In the genomic region with DNA sequence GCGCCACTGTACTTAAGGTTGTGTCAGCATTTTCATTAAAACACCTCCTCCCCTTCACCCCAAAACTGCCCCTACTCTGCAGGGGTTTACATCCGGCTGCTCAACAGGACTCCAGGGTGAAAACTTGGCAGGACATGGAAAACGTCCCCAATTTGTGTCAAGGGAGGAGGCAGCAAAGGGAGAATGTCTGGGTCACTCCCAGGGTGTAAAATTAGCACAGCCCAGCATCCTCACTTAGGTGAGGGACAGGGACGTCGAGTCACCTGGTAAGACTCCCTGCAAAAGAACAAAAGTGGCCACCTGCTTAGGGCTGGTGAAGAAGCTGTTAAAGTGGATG, we compare ENCODE assay signal across 10 cellular contexts.
A peak's percentile ranks its signal among the peaks of the same experiment; 100 is the strongest.
DNase-seq lines count a peak whose midpoint lies in the region; ATAC-seq and TF ChIP-seq lines count a peak whose summit lies in the region.
"Had no signal": no experiment of that assay in that cellular context is flagged by ENCODE, and none has a peak within 500 bp of the region (broad histone marks: within the 10 kb centered on the region; RNA-seq: fewer than 3 reads in every experiment).

No MANE protein-coding gene starts in this region.

- no peak overlapping the region for H3K23ac ChIP-seq in mesenchymal stem cell (ENCODE audit: low read length in 2 of 2)

- no peak overlapping the region for H4K8ac ChIP-seq in mesenchymal stem cell (ENCODE audit: low read length)

- peak overlapping the region; percentile 51 for H3K27ac ChIP-seq in cardiac muscle cell
- H3K27ac ChIP-seq in mesenchymal stem cell (ENCODE audit: low read length, poor library complexity, severe bottlenecking): peak overlapping the region; percentile 81
- H3K27ac ChIP-seq: pancreas, SJCRH30 had no signal

- H3K4me2 ChIP-seq in mesenchymal stem cell (ENCODE audit: low read length, poor library complexity, severe bottlenecking): no peak overlapping the region

- TF ChIP-seq CTCF in cardiac muscle cell (IDR thresholded peaks at IDR 0.05; ENCODE audit: low read depth, low read length) (no peak), type B pancreatic cell (conservative IDR thresholded peaks at IDR 0.05) (no peak), GM13977 (IDR thresholded peaks at IDR 0.05; ENCODE audit: extremely low read depth, insufficient read depth, missing control alignments) (no peak)

- no peak overlapping the region for H3K9ac ChIP-seq in mesenchymal stem cell (ENCODE audit: low read length)

- in situ Hi-C loops in GM13977 (cut with MboI; ENCODE audit: low pct_unique_long_range_greater_than_20kb, low sequenced_read_pairs, unreplicated experiment): no loop called here

- DNase-seq in cardiac muscle cell (ENCODE audit: low read depth in 1 of 2, low spot score in 1 of 2) (no peak), Right ventricle myocardium inferior (ENCODE audit: missing footprints) (no peak), mesenchymal stem cell (no peak), type B pancreatic cell (ENCODE audit: extremely low spot score, unreplicated experiment) (no peak), GM13977 (ENCODE audit: low spot score) (no peak)
- no peak for DNase-seq in activated naive CD8-positive, alpha-beta T cell treated with anti-CD3 and anti-CD28 coated beads, Interleukin-2, amount 10 ng/mL, durations not matched to agents 7 days and 5 days
- DNase-seq in activated effector memory CD4-positive, alpha-beta T cell treated with Interleukin-2 at 50 U/mL for 16 hours: no peak
- DNase-seq: pancreas, SJCRH30 had no signal

- peak overlapping the region in 1 of 2 experiments; percentile 76 for H3K18ac ChIP-seq in mesenchymal stem cell (ENCODE audit: low read depth in 1 of 2, low read length in 2 of 2)

- H4K91ac ChIP-seq in mesenchymal stem cell (ENCODE audit: low read length): no peak overlapping the region

- peak overlapping the region; percentile 94 for H3K27ac Mint-ChIP-seq in activated naive CD8-positive, alpha-beta T cell treated with anti-CD3 and anti-CD28 coated beads, Interleukin-2, amount 10 ng/mL, durations not matched to agents 7 days and 5 days
- H3K27ac Mint-ChIP-seq in type B pancreatic cell: peak overlapping the region; percentile 38

- peak overlapping the region; percentile 68 for H3K4me3 Mint-ChIP-seq in activated naive CD8-positive, alpha-beta T cell treated with anti-CD3 and anti-CD28 coated beads, Interleukin-2, amount 10 ng/mL, durations not matched to agents 7 days and 5 days
- peak overlapping the region; percentile 63 for H3K4me3 Mint-ChIP-seq in type B pancreatic cell

- H3K27me3 ChIP-seq in cardiac muscle cell (no peaks in the 10 kb centered on the region), mesenchymal stem cell (ENCODE audit: control insufficient read depth in 1 of 2, insufficient read depth in 1 of 2, low read length in 2 of 2) (no peaks in the 10 kb centered on the region)
- H3K27me3 ChIP-seq: pancreas, SJCRH30 had no signal

- H3K4me1 ChIP-seq in cardiac muscle cell (ENCODE audit: low read depth) (peaks cover 29% of the 10 kb centered on the region), mesenchymal stem cell (ENCODE audit: control insufficient read depth, insufficient read depth, low read depth, low read length) (peaks cover 17% of the 10 kb centered on the region)
- H3K4me1 ChIP-seq: SJCRH30 had no signal

- H2BK12ac ChIP-seq in mesenchymal stem cell (ENCODE audit: low read length in 2 of 2): peak overlapping the region in 1 of 2 experiments; percentile 91

- peaks cover 25% of the 10 kb centered on the region for H3K79me1 ChIP-seq in mesenchymal stem cell (replicated peaks; ENCODE audit: low read length, poor library complexity, severe bottlenecking)

- H3K4me3 ChIP-seq in cardiac muscle cell (no peak overlapping the region), mesenchymal stem cell (ENCODE audit: insufficient read depth in 1 of 2, low read depth in 1 of 2, low read length in 2 of 2) (no peak overlapping the region)
- H3K4me3 ChIP-seq: pancreas, SJCRH30 had no signal

- 47% methylated on average over 5 of the region's 5 CpGs for WGBS in mesenchymal stem cell

- H3K27me3 Mint-ChIP-seq in activated naive CD8-positive, alpha-beta T cell treated with anti-CD3 and anti-CD28 coated beads, Interleukin-2, amount 10 ng/mL, durations not matched to agents 7 days and 5 days: no peaks in the 10 kb centered on the region
- no peaks in the 10 kb centered on the region for H3K27me3 Mint-ChIP-seq in type B pancreatic cell

- peak overlapping the region; percentile 17 for H2AK5ac ChIP-seq in mesenchymal stem cell (ENCODE audit: low read length, severe bottlenecking)

- POLR2A ChIA-PET in activated naive CD8-positive, alpha-beta T cell treated with anti-CD3 and anti-CD28 coated beads, Interleukin-2, amount 10 ng/mL, durations not matched to agents 7 days and 5 days (lab: Charles Lee): interaction anchor here (0.8 to 1.7 kb wide), 4 partner anchors 10 to 532 kb away, joined by 3 to 8 read pairs (median 4); no protein-coding TSS in a partner anchor

- H3K9me3 ChIP-seq in cardiac muscle cell (ENCODE audit: low read depth): no peaks in the 10 kb centered on the region
- no peaks in the 10 kb centered on the region for H3K9me3 ChIP-seq in mesenchymal stem cell (ENCODE audit: control insufficient read depth, low read length)
- H3K9me3 ChIP-seq: pancreas, SJCRH30 had no signal

- H2BK5ac ChIP-seq in mesenchymal stem cell (ENCODE audit: low read depth, low read length, poor library complexity, severe bottlenecking): no peak overlapping the region

- no peak overlapping the region for H3K14ac ChIP-seq in mesenchymal stem cell (ENCODE audit: low read length in 2 of 2)

- peaks cover 86% of the 10 kb centered on the region for H3K4me1 Mint-ChIP-seq in activated naive CD8-positive, alpha-beta T cell treated with anti-CD3 and anti-CD28 coated beads, Interleukin-2, amount 10 ng/mL, durations not matched to agents 7 days and 5 days
- H3K4me1 Mint-ChIP-seq in type B pancreatic cell (ENCODE audit: unreplicated experiment): peaks cover 95% of the 10 kb centered on the region

- no peak overlapping the region for H2AFZ ChIP-seq in mesenchymal stem cell (ENCODE audit: low read depth, low read length)

- H3K9me3 Mint-ChIP-seq in activated naive CD8-positive, alpha-beta T cell treated with anti-CD3 and anti-CD28 coated beads, Interleukin-2, amount 10 ng/mL, durations not matched to agents 7 days and 5 days: no peaks in the 10 kb centered on the region
- no peaks in the 10 kb centered on the region for H3K9me3 Mint-ChIP-seq in type B pancreatic cell

- H2BK120ac ChIP-seq in mesenchymal stem cell (ENCODE audit: low read depth, low read length): no peak overlapping the region

- H3K36me3 Mint-ChIP-seq in activated naive CD8-positive, alpha-beta T cell treated with anti-CD3 and anti-CD28 coated beads, Interleukin-2, amount 10 ng/mL, durations not matched to agents 7 days and 5 days: peaks cover 35% of the 10 kb centered on the region
- H3K36me3 Mint-ChIP-seq in type B pancreatic cell: peaks cover 36% of the 10 kb centered on the region

- intact Hi-C loops in Right ventricle myocardium inferior (cut with DNase I): no loop called here

- H3K4ac ChIP-seq in mesenchymal stem cell (ENCODE audit: low read depth in 1 of 2, low read length in 2 of 2): no peak overlapping the region

- peaks cover 21% of the 10 kb centered on the region for H3K36me3 ChIP-seq in cardiac muscle cell
- H3K36me3 ChIP-seq in mesenchymal stem cell (ENCODE audit: control insufficient read depth in 1 of 2, insufficient read depth in 2 of 2, low read depth in 1 of 2, low read length in 2 of 2): peaks cover 13 to 85% of the 10 kb centered on the region in 2 experiments
- H3K36me3 ChIP-seq: SJCRH30 had no signal

- peak overlapping the region; percentile 6 for H2BK15ac ChIP-seq in mesenchymal stem cell (ENCODE audit: low read depth, poor library complexity, severe bottlenecking)

- ATAC-seq in Right ventricle myocardium inferior (no peak), HG02852 (IDR thresholded peaks at IDR 0.05; ENCODE audit: unreplicated experiment) (no peak)
- ATAC-seq in activated naive CD8-positive, alpha-beta T cell treated with anti-CD3 and anti-CD28 coated beads, Interleukin-2, amount 10 ng/mL, durations not matched to agents 7 days and 5 days (ENCODE audit: low read depth): no peak
